In the genomic region with DNA sequence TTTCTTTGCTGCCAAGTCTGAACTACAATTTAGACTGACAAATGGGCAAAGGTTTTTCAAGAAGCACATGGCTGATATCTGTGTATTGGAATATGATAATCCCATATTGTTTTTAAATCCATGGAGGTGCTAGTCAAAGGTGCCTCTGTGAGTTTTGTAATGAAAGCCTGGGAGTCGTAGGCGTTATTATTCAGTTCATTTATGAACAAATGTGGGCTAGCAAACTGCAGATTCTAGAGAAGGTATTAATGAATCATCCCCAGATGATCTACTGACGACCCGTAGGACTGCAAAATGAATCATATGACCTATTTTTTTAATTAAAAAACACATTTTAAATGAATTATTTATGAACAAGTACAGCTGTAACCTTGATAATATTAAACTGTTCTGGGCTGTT, we compare ENCODE assay signal across 18 cellular contexts.
"Had no signal": no experiment of that assay in that cellular context is flagged by ENCODE, and none has a peak within 500 bp of the region (broad histone marks: within the 10 kb centered on the region; RNA-seq: fewer than 3 reads in every experiment).

No MANE protein-coding gene starts in this region.

- DNase-seq: colonic mucosa; cortex of kidney; dermis blood vessel endothelial cell; dorsolateral prefrontal cortex; effector CD4-positive, alpha-beta T cell; effector CD8-positive, alpha-beta T cell; effector memory CD4-positive, alpha-beta T cell; effector memory CD8-positive, alpha-beta T cell; endodermal cell; erythroblast; esophagus squamous epithelium; foreskin fibroblast; foreskin keratinocyte; foreskin melanocyte; gastrocnemius medialis; glutamatergic neuron; heart left ventricle; heart right ventricle had no signal
